ENCODE assay signal across 8 cellular contexts in genomic region chr7:28410628-28411578, GRCh38. TPM values are rescaled to one million over a fixed set of nuclear protein-coding genes. Genes with fewer than 3 reads are reported as not detected.
DNase-seq lines count a peak whose midpoint lies in the region; ATAC-seq and TF ChIP-seq lines count a peak whose summit lies in the region.

No MANE protein-coding gene starts in this region.

- H3K9me3 Mint-ChIP-seq in CD4-positive, alpha-beta memory T cell: no peaks in the 10 kb centered on the region
- H3K9me3 Mint-ChIP-seq in naive B cell: peaks cover 0 to 4% (median 0%) of the 10 kb centered on the region in 7 donors

- WGBS in esophagus, 2 donors: 8% methylated on average over 30 of the region's 30 CpGs

- H3K36me3 ChIP-seq in CD4-positive, alpha-beta memory T cell (ENCODE audit: insufficient read depth, low read length): no peaks in the 10 kb centered on the region
- no peaks in the 10 kb centered on the region for H3K36me3 ChIP-seq in esophagus (ENCODE audit: control insufficient read depth in 2 of 2, insufficient read depth in 2 of 2, low read length in 1 of 2)

- peaks cover 18% of the 10 kb centered on the region for H3K27me3 ChIP-seq in CD4-positive, alpha-beta memory T cell (ENCODE audit: insufficient read depth, low read length)
- H3K27me3 ChIP-seq in esophagus (ENCODE audit: control insufficient read depth in 1 of 2, insufficient read depth in 2 of 2, low read length in 2 of 2): peaks cover 0 to 5% of the 10 kb centered on the region in 2 donors

- no peaks in the 10 kb centered on the region for H3K9me3 ChIP-seq in CD4-positive, alpha-beta memory T cell (ENCODE audit: control insufficient read depth in 1 of 2, low read length in 2 of 2)
- H3K9me3 ChIP-seq in esophagus (ENCODE audit: control insufficient read depth in 2 of 2, insufficient read depth in 1 of 2, low read depth in 1 of 2, low read length in 1 of 2): no peaks in the 10 kb centered on the region

- peaks cover 18% of the 10 kb centered on the region for H3K4me1 ChIP-seq in CD4-positive, alpha-beta memory T cell (ENCODE audit: insufficient read depth, low read length)
- H3K4me1 ChIP-seq in esophagus (ENCODE audit: control insufficient read depth in 2 of 2, insufficient read depth in 2 of 2, low read length in 1 of 2): peaks cover 3 to 12% of the 10 kb centered on the region in 2 donors

- TF ChIP-seq CTCF in HFF-Myc (IDR thresholded peaks at IDR 0.05; ENCODE audit: low read depth, low read length, missing control alignments): no peak

- H3K4me1 Mint-ChIP-seq in CD4-positive, alpha-beta memory T cell: peaks cover 11 to 24% (median 14%) of the 10 kb centered on the region in 4 donors
- H3K4me1 Mint-ChIP-seq in naive B cell: peaks cover 22 to 29% (median 28%) of the 10 kb centered on the region in 3 donors

- peaks cover 48 to 50% of the 10 kb centered on the region in 2 donors for H3K27me3 Mint-ChIP-seq in CD4-positive, alpha-beta memory T cell
- H3K27me3 Mint-ChIP-seq in naive B cell: peaks cover 61 to 89% (median 80%) of the 10 kb centered on the region in 3 donors

- peak overlapping the region; percentile 48 to 78 (median 62) for H3K4me3 Mint-ChIP-seq in CD4-positive, alpha-beta memory T cell
- peak overlapping the region; percentile 86 to 95 (median 92) for H3K4me3 Mint-ChIP-seq in naive B cell

- DNase-seq in CD4-positive, alpha-beta memory T cell: no peak
- DNase-seq in HFF-Myc (ENCODE audit: extremely low read depth, low read depth): no peak
- DNase-seq in SKM-1 treated with dmso at 0.1 percent for 144 hours (lab: John Stamatoyannopoulos, UW; ENCODE audit: unreplicated experiment): peak; percentile 51
- DNase-seq in naive B cell: peak; percentile 38
- DNase-seq in NCI-H2196 (lab: John Stamatoyannopoulos, UW; ENCODE audit: unreplicated experiment): no peak

- no peak overlapping the region for H3K27ac Mint-ChIP-seq in CD4-positive, alpha-beta memory T cell
- H3K27ac Mint-ChIP-seq in naive B cell: peak overlapping the region in 4 of 6 donors; percentile 32 to 86 (median 64)

- no peak overlapping the region for H3K27ac ChIP-seq in CD4-positive, alpha-beta memory T cell (ENCODE audit: low read depth, low read length)
- peak overlapping the region in 1 of 2 donors; percentile 21 for H3K27ac ChIP-seq in esophagus (ENCODE audit: low read depth in 2 of 2, low read length in 1 of 2)

- ATAC-seq in naive B cell (ENCODE audit: low read depth in 2 of 2) (peak; percentile 56 to 63), GM21717 (IDR thresholded peaks at IDR 0.05; ENCODE audit: unreplicated experiment) (no peak), HG02588 (IDR thresholded peaks at IDR 0.05; ENCODE audit: unreplicated experiment) (no peak)

- CTCF ChIA-PET in CD4-positive, alpha-beta memory T cell (lab: Charles Lee; ENCODE audit: partially characterized antibody): no interaction called here

- POLR2A ChIA-PET in CD4-positive, alpha-beta memory T cell (lab: Charles Lee; ENCODE audit: partially characterized antibody): no interaction called here

- no peaks in the 10 kb centered on the region for H3K36me3 Mint-ChIP-seq in CD4-positive, alpha-beta memory T cell
- H3K36me3 Mint-ChIP-seq in naive B cell: no peaks in the 10 kb centered on the region

- H3K4me3 ChIP-seq in CD4-positive, alpha-beta memory T cell (ENCODE audit: low read length in 2 of 2): no peak overlapping the region
- peak overlapping the region; percentile 73 for H3K4me3 ChIP-seq in HFF-Myc (replicated peaks; ENCODE audit: low read depth, low read length)
- peak overlapping the region; percentile 0 to 47 for H3K4me3 ChIP-seq in esophagus (ENCODE audit: low read depth in 1 of 2, low read length in 2 of 2)

- intact Hi-C loops in CD4-positive, alpha-beta memory T cell (cut with micrococcal nuclease): no loop called here

RNA-seq across cellular contexts. Expression of gene CREB5, which starts 1.4 kb away (rescaled TPM):
- total RNA-seq in CD4-positive, alpha-beta memory T cell: not detected
- not detected for polyA plus RNA-seq in CD4-positive, alpha-beta memory T cell
- polyA plus RNA-seq in esophagus (1 to 10 TPM in 1 of 2 donors, under 1 TPM in 1; 0.67 to 1.2 TPM), naive B cell (ENCODE audit: low read depth in 6 of 6) (under 1 TPM in 2 of 6 donors, not detected in 4; 0.40 to 0.66 TPM)

Comparison
In these comparisons a context has a peak if more than half of its experiments do, and no peak if none do; other contexts are left out.
1. DNase-seq: peak in SKM-1 treated with dmso at 0.1 percent for 144 hours (single experiment) and naive B cell (single experiment); none in CD4-positive, alpha-beta memory T cell (0 of 5), HFF-Myc (single experiment) and NCI-H2196 (single experiment).
2. H3K4me3 ChIP-seq: peak in HFF-Myc (single experiment) and esophagus (2 of 2); none in CD4-positive, alpha-beta memory T cell (0 of 2).
3. H3K27ac Mint-ChIP-seq: peak in naive B cell (4 of 6); none in CD4-positive, alpha-beta memory T cell (0 of 7).
4. ATAC-seq: peak in naive B cell (2 of 2); none in GM21717 (single experiment) and HG02588 (single experiment).